ENCODE assay signal across 8 cellular contexts in the genomic region with DNA sequence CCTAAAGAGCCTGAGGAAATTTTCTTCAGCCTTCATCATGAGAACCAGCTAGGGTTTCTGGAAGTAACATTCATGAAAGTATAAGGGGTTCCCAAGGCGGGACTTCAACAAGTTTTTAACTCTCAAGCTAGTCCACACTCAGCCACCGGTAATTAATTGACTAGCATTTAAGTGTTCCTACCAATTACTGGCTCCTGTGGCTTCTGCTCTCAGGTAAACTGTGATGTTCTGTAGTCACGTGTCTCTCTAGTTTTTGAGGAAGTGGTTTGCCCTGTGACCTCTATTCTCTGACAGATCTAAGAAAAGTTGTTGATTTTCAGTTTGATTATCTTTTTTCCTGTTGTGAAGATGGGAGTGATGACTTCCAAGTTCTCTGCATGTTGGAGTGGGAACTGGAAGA. TPM values are rescaled to one million over a fixed set of nuclear protein-coding genes. Genes with fewer than 3 reads are reported as not detected.
DNase-seq lines count a peak whose midpoint lies in the region; ATAC-seq, FAIRE-seq and TF ChIP-seq lines count a peak whose summit lies in the region.
"Not testable (repeated sequence)": the region's sequence is repeated elsewhere in the genome, so short reads cannot be mapped to it uniquely, and the experiment has no call there.

No MANE protein-coding gene starts in this region.

- not testable (repeated sequence) for H3K79me2 ChIP-seq in endothelial cell of umbilical vein (ENCODE audit: control insufficient read depth, insufficient read depth, low read length)

- not testable (repeated sequence) for H3K4me2 ChIP-seq in endothelial cell of umbilical vein (ENCODE audit: insufficient read depth, low read length)

- H3K9me3 ChIP-seq in CD8-positive, alpha-beta T cell (ENCODE audit: low read length); endothelial cell of umbilical vein (replicated peaks; ENCODE audit: control insufficient read depth, insufficient read depth, low read length): not testable (repeated sequence)

- H3K27me3 ChIP-seq in CD8-positive, alpha-beta T cell (ENCODE audit: insufficient read depth, low read length); endothelial cell of umbilical vein (ENCODE audit: control insufficient read depth in 2 of 2, insufficient read depth in 2 of 2, low read length in 2 of 2): not testable (repeated sequence)

- TF ChIP-seq POLR2A in H54 (IDR thresholded peaks at IDR 0.05; ENCODE audit: low read depth, low read length); endothelial cell of umbilical vein (IDR thresholded peaks at IDR 0.05; ENCODE audit: low read depth, low read length): not testable (repeated sequence)

- POLR2A ChIA-PET in CD8-positive, alpha-beta T cell (lab: Charles Lee); activated CD4-positive, alpha-beta T cell treated with anti-CD3 and anti-CD28 coated beads, Interleukin-2, amount 10 ng/mL, durations not matched to agents 7 days and 5 days (lab: Charles Lee); endothelial cell of umbilical vein (lab: Charles Lee): not testable (repeated sequence)

- H3K4me3 Mint-ChIP-seq in CD8-positive, alpha-beta T cell; activated CD4-positive, alpha-beta T cell treated with anti-CD3 and anti-CD28 coated beads, Interleukin-2, amount 10 ng/mL, durations not matched to agents 7 days and 5 days: not testable (repeated sequence)

- not testable (repeated sequence) for H2AFZ ChIP-seq in endothelial cell of umbilical vein (ENCODE audit: low read depth, low read length)

- H3K9ac ChIP-seq in endothelial cell of umbilical vein (replicated peaks; ENCODE audit: extremely low read depth, insufficient read depth, low read length) = not testable (repeated sequence)

- not testable (repeated sequence) for DNase-seq in CD8-positive, alpha-beta T cell; H54 (ENCODE audit: insufficient read length, low spot score); activated CD4-positive, alpha-beta T cell treated with anti-CD3 and anti-CD28 coated beads, Interleukin-2, amount 10 ng/mL, durations not matched to agents 7 days and 5 days; endothelial cell of umbilical vein (ENCODE audit: low read depth, low spot score)

- not testable (repeated sequence) for H3K4me1 ChIP-seq in CD8-positive, alpha-beta T cell (ENCODE audit: insufficient read depth, low read length); endothelial cell of umbilical vein (ENCODE audit: control insufficient read depth, extremely low read depth, insufficient read depth, low read length)

- peak overlapping the region; percentile 22 for H3K27ac Mint-ChIP-seq in CD8-positive, alpha-beta T cell
- peak overlapping the region; percentile 62 for H3K27ac Mint-ChIP-seq in activated CD4-positive, alpha-beta T cell treated with anti-CD3 and anti-CD28 coated beads, Interleukin-2, amount 10 ng/mL, durations not matched to agents 7 days and 5 days

- H3K36me3 ChIP-seq in CD8-positive, alpha-beta T cell (ENCODE audit: insufficient read depth, low read length); endothelial cell of umbilical vein (ENCODE audit: control insufficient read depth in 2 of 2, extremely low read depth in 1 of 2, insufficient read depth in 2 of 2, low read length in 2 of 2): not testable (repeated sequence)

- CTCF ChIA-PET in CD8-positive, alpha-beta T cell (lab: Charles Lee); activated CD4-positive, alpha-beta T cell treated with anti-CD3 and anti-CD28 coated beads, Interleukin-2, amount 10 ng/mL, durations not matched to agents 7 days and 5 days (lab: Charles Lee); endothelial cell of umbilical vein (lab: Charles Lee): not testable (repeated sequence)

- not testable (repeated sequence) for H3K27me3 Mint-ChIP-seq in CD8-positive, alpha-beta T cell (ENCODE audit: low read depth); activated CD4-positive, alpha-beta T cell treated with anti-CD3 and anti-CD28 coated beads, Interleukin-2, amount 10 ng/mL, durations not matched to agents 7 days and 5 days

- intact Hi-C loops in CD8-positive, alpha-beta T cell (cut with DNase I, micrococcal nuclease); endothelial cell of umbilical vein (cut with micrococcal nuclease): not testable (repeated sequence)

- dilution Hi-C loops in endothelial cell of umbilical vein (cut with MboI; ENCODE audit: extremely low pct_ligation_motif_present, low sequenced_read_pairs) = not testable (repeated sequence)

- FAIRE-seq in H54 (lab: Jason Lieb, UNC) (peak; percentile 30), endothelial cell of umbilical vein (lab: Jason Lieb, UNC) (peak; percentile 64)

- H3K9me1 ChIP-seq in endothelial cell of umbilical vein (replicated peaks; ENCODE audit: control insufficient read depth, extremely low read depth, insufficient read depth, low read length) = not testable (repeated sequence)

- not testable (repeated sequence) for H3K36me3 Mint-ChIP-seq in CD8-positive, alpha-beta T cell
- peaks cover 10% of the 10 kb centered on the region for H3K36me3 Mint-ChIP-seq in activated CD4-positive, alpha-beta T cell treated with anti-CD3 and anti-CD28 coated beads, Interleukin-2, amount 10 ng/mL, durations not matched to agents 7 days and 5 days (ENCODE audit: low read depth)

- H4K20me1 ChIP-seq in endothelial cell of umbilical vein (replicated peaks; ENCODE audit: control insufficient read depth, extremely low read depth, insufficient read depth, low read length) = not testable (repeated sequence)

- not testable (repeated sequence) for H3K4me1 Mint-ChIP-seq in CD8-positive, alpha-beta T cell (ENCODE audit: low read depth)
- H3K4me1 Mint-ChIP-seq in activated CD4-positive, alpha-beta T cell treated with anti-CD3 and anti-CD28 coated beads, Interleukin-2, amount 10 ng/mL, durations not matched to agents 7 days and 5 days = peaks cover 14% of the 10 kb centered on the region

- not testable (repeated sequence) for H3K27ac ChIP-seq in CD8-positive, alpha-beta T cell (ENCODE audit: low read depth, low read length); endothelial cell of umbilical vein (ENCODE audit: insufficient read depth, low read depth, low read length)

- not testable (repeated sequence) for H3K4me3 ChIP-seq in CD8-positive, alpha-beta T cell (ENCODE audit: low read depth, low read length); endothelial cell of umbilical vein (replicated peaks in 1 of 3; ENCODE audit: insufficient read depth in 1 of 3, low read depth in 1 of 3, low read length in 3 of 3)

- not testable (repeated sequence) for ATAC-seq in CD8-positive, alpha-beta T cell
- ATAC-seq in GM18870 (IDR thresholded peaks at IDR 0.05; ENCODE audit: unreplicated experiment) (peak; percentile 60), GM19467 (IDR thresholded peaks at IDR 0.05; ENCODE audit: unreplicated experiment) (peak; percentile 65), HG03103 (IDR thresholded peaks at IDR 0.05; ENCODE audit: low read depth, unreplicated experiment) (peak; percentile 63), HG03571 (IDR thresholded peaks at IDR 0.05; ENCODE audit: unreplicated experiment) (peak; percentile 91)

- not testable (repeated sequence) for BruUV-seq in endothelial cell of umbilical vein (replicated peaks; lab: Mats Ljungman, UMichigan)

- not testable (repeated sequence) for H3K9me3 Mint-ChIP-seq in CD8-positive, alpha-beta T cell; activated CD4-positive, alpha-beta T cell treated with anti-CD3 and anti-CD28 coated beads, Interleukin-2, amount 10 ng/mL, durations not matched to agents 7 days and 5 days

- TF ChIP-seq CTCF in CD8-positive, alpha-beta T cell (IDR thresholded peaks at IDR 0.05); endothelial cell of umbilical vein (IDR thresholded peaks at IDR 0.05; ENCODE audit: extremely low read depth in 1 of 2, insufficient read depth in 1 of 2, low read depth in 1 of 2, low read length in 2 of 2): not testable (repeated sequence)

RNA-seq across cellular contexts. Expression of gene CKAP2, which starts 42.7 kb away (rescaled TPM):
- 10 to 100 TPM; 52.3 to 57.0 TPM for total RNA-seq in CD8-positive, alpha-beta T cell
- total RNA-seq in activated CD4-positive, alpha-beta T cell treated with anti-CD3 and anti-CD28 coated beads, Interleukin-2, amount 10 ng/mL, durations not matched to agents 7 days and 5 days = 100 to 1,000 TPM in 1 of 2 experiments, 10 to 100 TPM in 1; 94.1 to 119 TPM
- 62.3 and 72.1 TPM in 2 replicates for total RNA-seq in endothelial cell of umbilical vein
- 6.1 and 9.2 TPM in 2 replicates for polyA plus RNA-seq in endothelial cell of umbilical vein
- polyA plus RNA-seq in endothelial cell of umbilical vein (2011; cell fraction: cytosol; rRNA removed) = 17.0 and 18.0 TPM in 2 replicates
- 17.3 and 19.4 TPM in 2 replicates for polyA plus RNA-seq in endothelial cell of umbilical vein (2011; cell fraction: nucleus; rRNA removed)
- polyA plus RNA-seq in endothelial cell of umbilical vein (2012) = 32.8 and 60.0 TPM in 2 replicates
- 12.5 TPM in 2 replicates for polyA minus RNA-seq in endothelial cell of umbilical vein
- polyA minus RNA-seq in endothelial cell of umbilical vein (2011; cell fraction: cytosol; rRNA and poly(A)+ RNA removed) = 24.0 TPM
- 13.6 and 21.0 TPM in 2 replicates for polyA minus RNA-seq in endothelial cell of umbilical vein (2011; cell fraction: nucleus; rRNA and poly(A)+ RNA removed)

RNA-seq across cellular contexts. Expression of gene VPS36, which starts 47.5 kb away (rescaled TPM):
- total RNA-seq in CD8-positive, alpha-beta T cell = 10 to 100 TPM; 20.7 to 24.7 TPM
- total RNA-seq in activated CD4-positive, alpha-beta T cell treated with anti-CD3 and anti-CD28 coated beads, Interleukin-2, amount 10 ng/mL, durations not matched to agents 7 days and 5 days = 10 to 100 TPM; 42.7 to 47.4 TPM
- total RNA-seq in endothelial cell of umbilical vein = 30.4 and 32.3 TPM in 2 replicates
- polyA plus RNA-seq in endothelial cell of umbilical vein = 13.0 and 14.3 TPM in 2 replicates
- 8.3 and 8.5 TPM in 2 replicates for polyA plus RNA-seq in endothelial cell of umbilical vein (2011; cell fraction: cytosol; rRNA removed)
- polyA plus RNA-seq in endothelial cell of umbilical vein (2011; cell fraction: nucleus; rRNA removed) = 39.2 and 59.9 TPM in 2 replicates
- 20.9 and 22.8 TPM in 2 replicates for polyA plus RNA-seq in endothelial cell of umbilical vein (2012)
- 17.7 and 18.5 TPM in 2 replicates for polyA minus RNA-seq in endothelial cell of umbilical vein
- polyA minus RNA-seq in endothelial cell of umbilical vein (2011; cell fraction: cytosol; rRNA and poly(A)+ RNA removed) = 8.0 TPM
- 31.7 and 37.1 TPM in 2 replicates for polyA minus RNA-seq in endothelial cell of umbilical vein (2011; cell fraction: nucleus; rRNA and poly(A)+ RNA removed)
